Comparison of ENCODE assay signal across 2 cellular contexts in the genomic region with DNA sequence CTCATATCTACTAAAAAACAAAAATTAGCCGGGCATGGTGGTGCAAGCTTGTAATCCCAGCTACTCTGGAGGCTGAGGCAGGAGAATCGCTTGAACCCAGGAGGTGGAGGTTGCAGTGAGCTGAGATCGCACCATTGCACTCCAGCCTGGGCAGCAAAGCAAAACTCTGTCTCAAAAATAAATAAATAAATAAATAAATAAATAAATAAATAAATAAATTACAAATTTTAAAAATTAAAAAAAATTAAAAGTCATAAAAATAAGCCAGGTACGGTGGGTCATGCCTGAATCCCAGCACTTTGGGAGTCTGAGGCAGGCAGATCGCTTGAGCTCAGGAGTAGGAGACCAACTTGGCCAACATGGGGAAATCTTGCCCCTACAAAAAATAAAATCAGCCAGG. TPM values are rescaled to one million over a fixed set of nuclear protein-coding genes. Genes with fewer than 3 reads are reported as not detected.
A peak's percentile ranks its signal among the peaks of the same experiment; 100 is the strongest.
DNase-seq lines count a peak whose midpoint lies in the region; ATAC-seq and TF ChIP-seq lines count a peak whose summit lies in the region.
"Not testable (repeated sequence)": the region's sequence is repeated elsewhere in the genome, so short reads cannot be mapped to it uniquely, and the experiment has no call there.

No MANE protein-coding gene starts in this region.

- not testable (repeated sequence) for H3K4me1 Mint-ChIP-seq in WTC11

- ATAC-seq in WTC11: not testable (repeated sequence)

- DNase-seq in WTC11 (ENCODE audit: low spot score): not testable (repeated sequence)

- CTCF ChIA-PET in HEK293 (lab: Yijun Ruan, JAX); WTC11 (lab: Charles Lee): not testable (repeated sequence)

- not testable (repeated sequence) for TF ChIP-seq CTCF in HEK293 (tag by site-specific recombination; IDR thresholded peaks at IDR 0.05); WTC11 (IDR thresholded peaks at IDR 0.05)

- H3K27ac ChIP-seq in HEK293 (ENCODE audit: extremely low read depth, low read depth, low read length): not testable (repeated sequence)

- H3K27ac Mint-ChIP-seq in WTC11: not testable (repeated sequence)

- H3K36me3 ChIP-seq in HEK293 (ENCODE audit: control insufficient read depth in 2 of 2, insufficient read depth in 1 of 2, low read length in 2 of 2): not testable (repeated sequence)

- H3K4me1 ChIP-seq in HEK293 (ENCODE audit: control insufficient read depth, insufficient read depth, low read length): not testable (repeated sequence)

- H3K9me3 Mint-ChIP-seq in WTC11: not testable (repeated sequence)

- not testable (repeated sequence) for H3K27me3 Mint-ChIP-seq in WTC11 (ENCODE audit: low read depth)

- POLR2A ChIA-PET in HEK293 (lab: Yijun Ruan, JAX): not testable (repeated sequence)
- POLR2A ChIA-PET in WTC11 (lab: Charles Lee): interaction anchor here (0.6 kb wide), 1 partner anchor 61 kb away, joined by 3 read pairs; no protein-coding TSS in a partner anchor

- H3K36me3 Mint-ChIP-seq in WTC11: not testable (repeated sequence)

- not testable (repeated sequence) for H3K4me3 Mint-ChIP-seq in WTC11

- H3K4me3 ChIP-seq in HEK293 (ENCODE audit: low read depth, low read length): not testable (repeated sequence)

- H3K9me3 ChIP-seq in HEK293 (ENCODE audit: control insufficient read depth, insufficient read depth, low read depth, low read length): not testable (repeated sequence)

TF ChIP-seq in HEK293, 187 proteins besides CTCF, POLR2A, EP300 and RAD21 (continues in another document):
- peak; percentile 41; the same call in 1 of the 2 replicates for TF ChIP-seq ZNF501 (tag by site-specific recombination; IDR thresholded peaks at IDR 0.05)
- peak; percentile 68 for TF ChIP-seq ZNF510 (tag by site-specific recombination; IDR thresholded peaks at IDR 0.05; ENCODE audit: insufficient replicate concordance)
- 0 out of 2 replicates have a peak, but pooled peaks have one; percentile 16 for TF ChIP-seq ZNF266 (tag by site-specific recombination; IDR thresholded peaks at IDR 0.05; ENCODE audit: low read depth)
- peak; percentile 26 for TF ChIP-seq ZNF654 (tag by site-specific recombination; IDR thresholded peaks at IDR 0.05; ENCODE audit: low read depth)
- peak; percentile 82 for TF ChIP-seq ZNF426 (tag by site-specific recombination; IDR thresholded peaks at IDR 0.05)
- peak; percentile 79 for TF ChIP-seq ZNF555 (tag by site-specific recombination; conservative IDR thresholded peaks at IDR 0.05)
- TF ChIP-seq ZNF623 (tag by site-specific recombination; IDR thresholded peaks at IDR 0.05): peak; percentile 74
- TF ChIP-seq ZNF560 (tag by site-specific recombination; IDR thresholded peaks at IDR 0.05; ENCODE audit: borderline replicate concordance): peak; percentile 61; the same call in 1 of the 2 replicates
- TF ChIP-seq ZNF529 (tag by site-specific recombination; IDR thresholded peaks at IDR 0.05; ENCODE audit: insufficient replicate concordance): peak; percentile 35
- TF ChIP-seq ZFP37 (tag by site-specific recombination; IDR thresholded peaks at IDR 0.05): peak; percentile 72; the same call in 1 of the 2 replicates
- peak; percentile 79 for TF ChIP-seq ZNF140 (tag by site-specific recombination; IDR thresholded peaks at IDR 0.05)
- peak; percentile 67 for TF ChIP-seq ZBTB8A (tag by site-specific recombination; IDR thresholded peaks at IDR 0.05)
- TF ChIP-seq ZNF558 (tag by site-specific recombination; IDR thresholded peaks at IDR 0.05): peak; percentile 71
- peak; percentile 52; the same call in 1 of the 2 replicates for TF ChIP-seq ZXDB (tag by site-specific recombination; IDR thresholded peaks at IDR 0.05)
- 0 out of 2 replicates have a peak, but pooled peaks have one; percentile 42 for TF ChIP-seq ZNF664 (tag by site-specific recombination; IDR thresholded peaks at IDR 0.05)
- peak; percentile 90 for TF ChIP-seq ZNF394 (tag by site-specific recombination; IDR thresholded peaks at IDR 0.05; ENCODE audit: borderline replicate concordance)
- TF ChIP-seq, protein P1, sequence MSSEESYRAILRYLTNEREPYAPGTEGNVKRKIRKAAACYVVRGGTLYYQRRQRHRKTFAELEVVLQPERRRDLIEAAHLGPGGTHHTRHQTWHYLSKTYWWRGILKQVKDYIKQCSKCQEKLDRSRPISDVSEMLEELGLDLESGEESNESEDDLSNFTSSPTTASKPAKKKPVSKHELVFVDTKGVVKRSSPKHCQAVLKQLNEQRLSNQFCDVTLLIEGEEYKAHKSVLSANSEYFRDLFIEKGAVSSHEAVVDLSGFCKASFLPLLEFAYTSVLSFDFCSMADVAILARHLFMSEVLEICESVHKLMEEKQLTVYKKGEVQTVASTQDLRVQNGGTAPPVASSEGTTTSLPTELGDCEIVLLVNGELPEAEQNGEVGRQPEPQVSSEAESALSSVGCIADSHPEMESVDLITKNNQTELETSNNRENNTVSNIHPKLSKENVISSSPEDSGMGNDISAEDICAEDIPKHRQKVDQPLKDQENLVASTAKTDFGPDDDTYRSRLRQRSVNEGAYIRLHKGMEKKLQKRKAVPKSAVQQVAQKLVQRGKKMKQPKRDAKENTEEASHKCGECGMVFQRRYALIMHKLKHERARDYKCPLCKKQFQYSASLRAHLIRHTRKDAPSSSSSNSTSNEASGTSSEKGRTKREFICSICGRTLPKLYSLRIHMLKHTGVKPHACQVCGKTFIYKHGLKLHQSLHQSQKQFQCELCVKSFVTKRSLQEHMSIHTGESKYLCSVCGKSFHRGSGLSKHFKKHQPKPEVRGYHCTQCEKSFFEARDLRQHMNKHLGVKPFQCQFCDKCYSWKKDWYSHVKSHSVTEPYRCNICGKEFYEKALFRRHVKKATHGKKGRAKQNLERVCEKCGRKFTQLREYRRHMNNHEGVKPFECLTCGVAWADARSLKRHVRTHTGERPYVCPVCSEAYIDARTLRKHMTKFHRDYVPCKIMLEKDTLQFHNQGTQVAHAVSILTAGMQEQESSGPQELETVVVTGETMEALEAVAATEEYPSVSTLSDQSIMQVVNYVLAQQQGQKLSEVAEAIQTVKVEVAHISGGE (tag by site-specific recombination; conservative IDR thresholded peaks at IDR 0.05; ENCODE audit: low read depth): peak; percentile 75

TF ChIP-seq in WTC11, 78 proteins besides CTCF, POLR2A, EP300 and RAD21:
- TF ChIP-seq HMGA2 (CRISPR knock-in tag; IDR thresholded peaks at IDR 0.05): peak; percentile 71

RNA-seq across cellular contexts. Expression of gene SH3GLB1, which starts 59.7 kb away (rescaled TPM):
- 32.5 to 36.4 TPM (median 33.8 TPM) in 3 replicates for total RNA-seq in WTC11 (2021)
